1 cellular context compared by ENCODE assay signal in genomic region chr1:119327436-119328155, GRCh38.
TF ChIP-seq lines count a peak whose summit lies in the region.

No MANE protein-coding gene starts in this region.

TF ChIP-seq in WTC11, 78 proteins besides CTCF, POLR2A, EP300 and RAD21 (continued from another document):
- peak; percentile 44; the same call in 1 of the 2 replicates for TF ChIP-seq USF1 (CRISPR knock-in tag; IDR thresholded peaks at IDR 0.05)
